2 cellular contexts compared by ENCODE assay signal in the genomic region with DNA sequence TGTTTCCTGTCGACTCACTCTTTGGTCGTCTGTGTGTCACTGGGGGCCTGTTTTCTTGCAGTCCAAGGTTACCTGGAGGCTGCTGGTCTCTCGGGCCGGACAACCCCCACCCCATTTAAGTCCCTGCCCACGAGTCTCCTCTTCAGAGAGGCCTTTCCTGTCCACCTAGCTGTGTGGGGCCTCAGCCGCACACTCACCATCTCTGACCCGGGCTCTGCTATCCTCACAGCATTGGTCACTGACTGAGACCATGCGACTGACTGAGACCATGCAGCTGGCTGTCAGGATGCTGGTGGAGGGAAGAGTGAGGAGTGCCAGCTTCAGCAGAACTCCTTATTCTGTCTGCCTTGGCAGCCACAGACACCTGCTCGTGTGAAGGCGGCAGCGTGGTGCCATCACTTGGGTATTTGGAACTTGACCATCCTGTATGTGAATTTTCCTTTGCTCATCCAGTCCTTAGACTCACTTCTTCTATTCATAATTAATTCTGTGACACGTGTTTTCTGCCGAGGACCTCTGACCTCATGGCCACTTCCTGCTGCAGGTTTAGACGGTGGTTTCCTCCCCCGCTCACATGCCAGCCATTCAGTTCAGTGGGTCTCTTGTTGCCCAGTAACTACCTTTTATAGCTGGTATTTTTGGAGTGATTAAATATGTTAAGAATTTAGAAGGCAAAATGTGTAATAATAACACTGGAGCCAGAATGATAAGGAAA.
TF ChIP-seq lines count a peak whose summit lies in the region.

No MANE protein-coding gene starts in this region.

TF ChIP-seq in K562, 482 proteins besides CTCF, POLR2A, EP300 and RAD21 (continued from another document and continues in another):
- TF ChIP-seq, protein P1, sequence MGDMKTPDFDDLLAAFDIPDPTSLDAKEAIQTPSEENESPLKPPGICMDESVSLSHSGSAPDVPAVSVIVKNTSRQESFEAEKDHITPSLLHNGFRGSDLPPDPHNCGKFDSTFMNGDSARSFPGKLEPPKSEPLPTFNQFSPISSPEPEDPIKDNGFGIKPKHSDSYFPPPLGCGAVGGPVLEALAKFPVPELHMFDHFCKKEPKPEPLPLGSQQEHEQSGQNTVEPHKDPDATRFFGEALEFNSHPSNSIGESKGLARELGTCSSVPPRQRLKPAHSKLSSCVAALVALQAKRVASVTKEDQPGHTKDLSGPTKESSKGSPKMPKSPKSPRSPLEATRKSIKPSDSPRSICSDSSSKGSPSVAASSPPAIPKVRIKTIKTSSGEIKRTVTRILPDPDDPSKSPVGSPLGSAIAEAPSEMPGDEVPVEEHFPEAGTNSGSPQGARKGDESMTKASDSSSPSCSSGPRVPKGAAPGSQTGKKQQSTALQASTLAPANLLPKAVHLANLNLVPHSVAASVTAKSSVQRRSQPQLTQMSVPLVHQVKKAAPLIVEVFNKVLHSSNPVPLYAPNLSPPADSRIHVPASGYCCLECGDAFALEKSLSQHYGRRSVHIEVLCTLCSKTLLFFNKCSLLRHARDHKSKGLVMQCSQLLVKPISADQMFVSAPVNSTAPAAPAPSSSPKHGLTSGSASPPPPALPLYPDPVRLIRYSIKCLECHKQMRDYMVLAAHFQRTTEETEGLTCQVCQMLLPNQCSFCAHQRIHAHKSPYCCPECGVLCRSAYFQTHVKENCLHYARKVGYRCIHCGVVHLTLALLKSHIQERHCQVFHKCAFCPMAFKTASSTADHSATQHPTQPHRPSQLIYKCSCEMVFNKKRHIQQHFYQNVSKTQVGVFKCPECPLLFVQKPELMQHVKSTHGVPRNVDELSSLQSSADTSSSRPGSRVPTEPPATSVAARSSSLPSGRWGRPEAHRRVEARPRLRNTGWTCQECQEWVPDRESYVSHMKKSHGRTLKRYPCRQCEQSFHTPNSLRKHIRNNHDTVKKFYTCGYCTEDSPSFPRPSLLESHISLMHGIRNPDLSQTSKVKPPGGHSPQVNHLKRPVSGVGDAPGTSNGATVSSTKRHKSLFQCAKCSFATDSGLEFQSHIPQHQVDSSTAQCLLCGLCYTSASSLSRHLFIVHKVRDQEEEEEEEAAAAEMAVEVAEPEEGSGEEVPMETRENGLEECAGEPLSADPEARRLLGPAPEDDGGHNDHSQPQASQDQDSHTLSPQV (IDR thresholded peaks at IDR 0.05) = 0 out of 2 replicates have a peak, but pooled peaks have one; percentile 34
- TF ChIP-seq NR2C1 (IDR thresholded peaks at IDR 0.05) (peak; percentile 53; the same call in 1 of the 2 replicates), NR2C1 (tag; IDR thresholded peaks at IDR 0.05) (no peak), BRD9 (IDR thresholded peaks at IDR 0.05; ENCODE audit: low read depth, partially characterized antibody) (no peak)

TF ChIP-seq in WTC11, 78 proteins besides CTCF, POLR2A, EP300 and RAD21 (continued from another document):
- TF ChIP-seq, protein P2, sequence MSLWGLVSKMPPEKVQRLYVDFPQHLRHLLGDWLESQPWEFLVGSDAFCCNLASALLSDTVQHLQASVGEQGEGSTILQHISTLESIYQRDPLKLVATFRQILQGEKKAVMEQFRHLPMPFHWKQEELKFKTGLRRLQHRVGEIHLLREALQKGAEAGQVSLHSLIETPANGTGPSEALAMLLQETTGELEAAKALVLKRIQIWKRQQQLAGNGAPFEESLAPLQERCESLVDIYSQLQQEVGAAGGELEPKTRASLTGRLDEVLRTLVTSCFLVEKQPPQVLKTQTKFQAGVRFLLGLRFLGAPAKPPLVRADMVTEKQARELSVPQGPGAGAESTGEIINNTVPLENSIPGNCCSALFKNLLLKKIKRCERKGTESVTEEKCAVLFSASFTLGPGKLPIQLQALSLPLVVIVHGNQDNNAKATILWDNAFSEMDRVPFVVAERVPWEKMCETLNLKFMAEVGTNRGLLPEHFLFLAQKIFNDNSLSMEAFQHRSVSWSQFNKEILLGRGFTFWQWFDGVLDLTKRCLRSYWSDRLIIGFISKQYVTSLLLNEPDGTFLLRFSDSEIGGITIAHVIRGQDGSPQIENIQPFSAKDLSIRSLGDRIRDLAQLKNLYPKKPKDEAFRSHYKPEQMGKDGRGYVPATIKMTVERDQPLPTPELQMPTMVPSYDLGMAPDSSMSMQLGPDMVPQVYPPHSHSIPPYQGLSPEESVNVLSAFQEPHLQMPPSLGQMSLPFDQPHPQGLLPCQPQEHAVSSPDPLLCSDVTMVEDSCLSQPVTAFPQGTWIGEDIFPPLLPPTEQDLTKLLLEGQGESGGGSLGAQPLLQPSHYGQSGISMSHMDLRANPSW (CRISPR knock-in tag; conservative IDR thresholded peaks at IDR 0.05; ENCODE audit: low read depth) = no peak
- TF ChIP-seq, protein P3, sequence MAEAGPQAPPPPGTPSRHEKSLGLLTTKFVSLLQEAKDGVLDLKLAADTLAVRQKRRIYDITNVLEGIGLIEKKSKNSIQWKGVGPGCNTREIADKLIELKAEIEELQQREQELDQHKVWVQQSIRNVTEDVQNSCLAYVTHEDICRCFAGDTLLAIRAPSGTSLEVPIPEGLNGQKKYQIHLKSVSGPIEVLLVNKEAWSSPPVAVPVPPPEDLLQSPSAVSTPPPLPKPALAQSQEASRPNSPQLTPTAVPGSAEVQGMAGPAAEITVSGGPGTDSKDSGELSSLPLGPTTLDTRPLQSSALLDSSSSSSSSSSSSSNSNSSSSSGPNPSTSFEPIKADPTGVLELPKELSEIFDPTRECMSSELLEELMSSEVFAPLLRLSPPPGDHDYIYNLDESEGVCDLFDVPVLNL (CRISPR knock-in tag; IDR thresholded peaks at IDR 0.05; ENCODE audit: borderline replicate concordance, low read depth) = no peak
- no peak for TF ChIP-seq IRF2 (CRISPR knock-in tag; IDR thresholded peaks at IDR 0.05; ENCODE audit: borderline replicate concordance, low read depth)
- TF ChIP-seq, protein P4, sequence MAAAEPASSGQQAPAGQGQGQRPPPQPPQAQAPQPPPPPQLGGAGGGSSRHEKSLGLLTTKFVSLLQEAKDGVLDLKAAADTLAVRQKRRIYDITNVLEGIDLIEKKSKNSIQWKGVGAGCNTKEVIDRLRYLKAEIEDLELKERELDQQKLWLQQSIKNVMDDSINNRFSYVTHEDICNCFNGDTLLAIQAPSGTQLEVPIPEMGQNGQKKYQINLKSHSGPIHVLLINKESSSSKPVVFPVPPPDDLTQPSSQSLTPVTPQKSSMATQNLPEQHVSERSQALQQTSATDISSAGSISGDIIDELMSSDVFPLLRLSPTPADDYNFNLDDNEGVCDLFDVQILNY (CRISPR knock-in tag; IDR thresholded peaks at IDR 0.05) = no peak
- TF ChIP-seq JAZF1 (CRISPR knock-in tag; IDR thresholded peaks at IDR 0.05) = no peak
- TF ChIP-seq, protein P5, sequence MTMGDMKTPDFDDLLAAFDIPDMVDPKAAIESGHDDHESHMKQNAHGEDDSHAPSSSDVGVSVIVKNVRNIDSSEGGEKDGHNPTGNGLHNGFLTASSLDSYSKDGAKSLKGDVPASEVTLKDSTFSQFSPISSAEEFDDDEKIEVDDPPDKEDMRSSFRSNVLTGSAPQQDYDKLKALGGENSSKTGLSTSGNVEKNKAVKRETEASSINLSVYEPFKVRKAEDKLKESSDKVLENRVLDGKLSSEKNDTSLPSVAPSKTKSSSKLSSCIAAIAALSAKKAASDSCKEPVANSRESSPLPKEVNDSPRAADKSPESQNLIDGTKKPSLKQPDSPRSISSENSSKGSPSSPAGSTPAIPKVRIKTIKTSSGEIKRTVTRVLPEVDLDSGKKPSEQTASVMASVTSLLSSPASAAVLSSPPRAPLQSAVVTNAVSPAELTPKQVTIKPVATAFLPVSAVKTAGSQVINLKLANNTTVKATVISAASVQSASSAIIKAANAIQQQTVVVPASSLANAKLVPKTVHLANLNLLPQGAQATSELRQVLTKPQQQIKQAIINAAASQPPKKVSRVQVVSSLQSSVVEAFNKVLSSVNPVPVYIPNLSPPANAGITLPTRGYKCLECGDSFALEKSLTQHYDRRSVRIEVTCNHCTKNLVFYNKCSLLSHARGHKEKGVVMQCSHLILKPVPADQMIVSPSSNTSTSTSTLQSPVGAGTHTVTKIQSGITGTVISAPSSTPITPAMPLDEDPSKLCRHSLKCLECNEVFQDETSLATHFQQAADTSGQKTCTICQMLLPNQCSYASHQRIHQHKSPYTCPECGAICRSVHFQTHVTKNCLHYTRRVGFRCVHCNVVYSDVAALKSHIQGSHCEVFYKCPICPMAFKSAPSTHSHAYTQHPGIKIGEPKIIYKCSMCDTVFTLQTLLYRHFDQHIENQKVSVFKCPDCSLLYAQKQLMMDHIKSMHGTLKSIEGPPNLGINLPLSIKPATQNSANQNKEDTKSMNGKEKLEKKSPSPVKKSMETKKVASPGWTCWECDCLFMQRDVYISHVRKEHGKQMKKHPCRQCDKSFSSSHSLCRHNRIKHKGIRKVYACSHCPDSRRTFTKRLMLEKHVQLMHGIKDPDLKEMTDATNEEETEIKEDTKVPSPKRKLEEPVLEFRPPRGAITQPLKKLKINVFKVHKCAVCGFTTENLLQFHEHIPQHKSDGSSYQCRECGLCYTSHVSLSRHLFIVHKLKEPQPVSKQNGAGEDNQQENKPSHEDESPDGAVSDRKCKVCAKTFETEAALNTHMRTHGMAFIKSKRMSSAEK (CRISPR knock-in tag; IDR thresholded peaks at IDR 0.05; ENCODE audit: borderline replicate concordance) = no peak
- TF ChIP-seq ZNF317 (CRISPR knock-in tag; IDR thresholded peaks at IDR 0.05; ENCODE audit: borderline replicate concordance, low read depth) = no peak
- TF ChIP-seq, protein P6, sequence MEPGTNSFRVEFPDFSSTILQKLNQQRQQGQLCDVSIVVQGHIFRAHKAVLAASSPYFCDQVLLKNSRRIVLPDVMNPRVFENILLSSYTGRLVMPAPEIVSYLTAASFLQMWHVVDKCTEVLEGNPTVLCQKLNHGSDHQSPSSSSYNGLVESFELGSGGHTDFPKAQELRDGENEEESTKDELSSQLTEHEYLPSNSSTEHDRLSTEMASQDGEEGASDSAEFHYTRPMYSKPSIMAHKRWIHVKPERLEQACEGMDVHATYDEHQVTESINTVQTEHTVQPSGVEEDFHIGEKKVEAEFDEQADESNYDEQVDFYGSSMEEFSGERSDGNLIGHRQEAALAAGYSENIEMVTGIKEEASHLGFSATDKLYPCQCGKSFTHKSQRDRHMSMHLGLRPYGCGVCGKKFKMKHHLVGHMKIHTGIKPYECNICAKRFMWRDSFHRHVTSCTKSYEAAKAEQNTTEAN (CRISPR knock-in tag; IDR thresholded peaks at IDR 0.05) = no peak
- TF ChIP-seq, protein P7, sequence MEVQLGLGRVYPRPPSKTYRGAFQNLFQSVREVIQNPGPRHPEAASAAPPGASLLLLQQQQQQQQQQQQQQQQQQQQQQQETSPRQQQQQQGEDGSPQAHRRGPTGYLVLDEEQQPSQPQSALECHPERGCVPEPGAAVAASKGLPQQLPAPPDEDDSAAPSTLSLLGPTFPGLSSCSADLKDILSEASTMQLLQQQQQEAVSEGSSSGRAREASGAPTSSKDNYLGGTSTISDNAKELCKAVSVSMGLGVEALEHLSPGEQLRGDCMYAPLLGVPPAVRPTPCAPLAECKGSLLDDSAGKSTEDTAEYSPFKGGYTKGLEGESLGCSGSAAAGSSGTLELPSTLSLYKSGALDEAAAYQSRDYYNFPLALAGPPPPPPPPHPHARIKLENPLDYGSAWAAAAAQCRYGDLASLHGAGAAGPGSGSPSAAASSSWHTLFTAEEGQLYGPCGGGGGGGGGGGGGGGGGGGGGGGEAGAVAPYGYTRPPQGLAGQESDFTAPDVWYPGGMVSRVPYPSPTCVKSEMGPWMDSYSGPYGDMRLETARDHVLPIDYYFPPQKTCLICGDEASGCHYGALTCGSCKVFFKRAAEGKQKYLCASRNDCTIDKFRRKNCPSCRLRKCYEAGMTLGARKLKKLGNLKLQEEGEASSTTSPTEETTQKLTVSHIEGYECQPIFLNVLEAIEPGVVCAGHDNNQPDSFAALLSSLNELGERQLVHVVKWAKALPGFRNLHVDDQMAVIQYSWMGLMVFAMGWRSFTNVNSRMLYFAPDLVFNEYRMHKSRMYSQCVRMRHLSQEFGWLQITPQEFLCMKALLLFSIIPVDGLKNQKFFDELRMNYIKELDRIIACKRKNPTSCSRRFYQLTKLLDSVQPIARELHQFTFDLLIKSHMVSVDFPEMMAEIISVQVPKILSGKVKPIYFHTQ (CRISPR knock-in tag; IDR thresholded peaks at IDR 0.05) = no peak
- no peak for TF ChIP-seq HMGA2 (CRISPR knock-in tag; IDR thresholded peaks at IDR 0.05)
- TF ChIP-seq FOXK1 (CRISPR knock-in tag; IDR thresholded peaks at IDR 0.05) = no peak
- TF ChIP-seq, protein P8, sequence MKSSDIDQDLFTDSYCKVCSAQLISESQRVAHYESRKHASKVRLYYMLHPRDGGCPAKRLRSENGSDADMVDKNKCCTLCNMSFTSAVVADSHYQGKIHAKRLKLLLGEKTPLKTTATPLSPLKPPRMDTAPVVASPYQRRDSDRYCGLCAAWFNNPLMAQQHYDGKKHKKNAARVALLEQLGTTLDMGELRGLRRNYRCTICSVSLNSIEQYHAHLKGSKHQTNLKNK (CRISPR knock-in tag; IDR thresholded peaks at IDR 0.05) = no peak
- TF ChIP-seq, protein P9, sequence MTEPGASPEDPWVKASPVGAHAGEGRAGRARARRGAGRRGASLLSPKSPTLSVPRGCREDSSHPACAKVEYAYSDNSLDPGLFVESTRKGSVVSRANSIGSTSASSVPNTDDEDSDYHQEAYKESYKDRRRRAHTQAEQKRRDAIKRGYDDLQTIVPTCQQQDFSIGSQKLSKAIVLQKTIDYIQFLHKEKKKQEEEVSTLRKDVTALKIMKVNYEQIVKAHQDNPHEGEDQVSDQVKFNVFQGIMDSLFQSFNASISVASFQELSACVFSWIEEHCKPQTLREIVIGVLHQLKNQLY (CRISPR knock-in tag; IDR thresholded peaks at IDR 0.05) = no peak
- TF ChIP-seq, protein P10, sequence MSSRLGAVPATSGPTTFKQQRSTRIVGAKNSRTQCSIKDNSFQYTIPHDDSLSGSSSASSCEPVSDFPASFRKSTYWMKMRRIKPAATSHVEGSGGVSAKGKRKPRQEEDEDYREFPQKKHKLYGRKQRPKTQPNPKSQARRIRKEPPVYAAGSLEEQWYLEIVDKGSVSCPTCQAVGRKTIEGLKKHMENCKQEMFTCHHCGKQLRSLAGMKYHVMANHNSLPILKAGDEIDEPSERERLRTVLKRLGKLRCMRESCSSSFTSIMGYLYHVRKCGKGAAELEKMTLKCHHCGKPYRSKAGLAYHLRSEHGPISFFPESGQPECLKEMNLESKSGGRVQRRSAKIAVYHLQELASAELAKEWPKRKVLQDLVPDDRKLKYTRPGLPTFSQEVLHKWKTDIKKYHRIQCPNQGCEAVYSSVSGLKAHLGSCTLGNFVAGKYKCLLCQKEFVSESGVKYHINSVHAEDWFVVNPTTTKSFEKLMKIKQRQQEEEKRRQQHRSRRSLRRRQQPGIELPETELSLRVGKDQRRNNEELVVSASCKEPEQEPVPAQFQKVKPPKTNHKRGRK (CRISPR knock-in tag; IDR thresholded peaks at IDR 0.05; ENCODE audit: borderline replicate concordance) = no peak
